Comparison of ENCODE assay signal across 7 cellular contexts in genomic region chr12:52023182-52023975, GRCh38. TPM values are rescaled to one million over a fixed set of nuclear protein-coding genes. Genes with fewer than 3 reads are reported as not detected.
DNase-seq lines count a peak whose midpoint lies in the region; ATAC-seq, FAIRE-seq and TF ChIP-seq lines count a peak whose summit lies in the region.

No MANE protein-coding gene starts in this region.

- DNase-seq in GM12892 (ENCODE audit: insufficient read length), result peak; percentile 94
- peak in 72 of 76 experiments; percentile 33 to 92 (median 81) for DNase-seq in HUDEP-2 (lab: John Stamatoyannopoulos, UW; ENCODE audit: unreplicated experiment in 76 of 76)
- DNase-seq in PC-3, result peak; percentile 78
- DNase-seq in activated T-cell treated with anti-CD3 and anti-CD28 coated beads, Interleukin-2, amount 50 U/mL, for 72 hours, result peak; percentile 94 to 96
- peak; percentile 60 to 65 for DNase-seq in fibroblast of lung (ENCODE audit: low read depth in 2 of 2)
- peak; percentile 92 for DNase-seq in natural killer cell
- peak; percentile 75 to 95 (median 90) for DNase-seq in stimulated activated naive CD4-positive, alpha-beta T cell (lab: John Stamatoyannopoulos, UW)

- H3K4me2 ChIP-seq in PC-3 (ENCODE audit: low read length), result peak overlapping the region; percentile 99
- H3K4me2 ChIP-seq in fibroblast of lung (ENCODE audit: extremely low read depth, insufficient read depth, low read length), result peak overlapping the region; percentile 88

- H3K4me1 ChIP-seq in PC-3 (ENCODE audit: insufficient read depth, low read length) (peaks cover 18% of the 10 kb centered on the region), fibroblast of lung (ENCODE audit: control insufficient read depth, extremely low read depth, insufficient read depth, low read length) (peaks cover 7% of the 10 kb centered on the region)

- H3K9me3 ChIP-seq in PC-3 (ENCODE audit: low read length) (no peaks in the 10 kb centered on the region), fibroblast of lung (ENCODE audit: control insufficient read depth, insufficient read depth, low read depth, low read length) (no peaks in the 10 kb centered on the region)

- no peaks in the 10 kb centered on the region for H3K36me3 Mint-ChIP-seq in activated T-cell treated with anti-CD3 and anti-CD28 coated beads, Interleukin-2, amount 50 U/mL, for 72 hours (ENCODE audit: insufficient read depth in 2 of 2)
- H3K36me3 Mint-ChIP-seq in natural killer cell, result no peaks in the 10 kb centered on the region

- TF ChIP-seq POLR2A in GM12892 (IDR thresholded peaks at IDR 0.05; ENCODE audit: low read depth, low read length), result no peak

- ATAC-seq in PC-3 (peak; percentile 64), natural killer cell (peak; percentile 51 to 82 (median 62))
- ATAC-seq in activated T-cell treated with anti-CD3 and anti-CD28 coated beads, Interleukin-2, amount 50 U/mL, for 72 hours (replicated peaks in 1 of 2), result peak; percentile 68 to 69

- no peaks in the 10 kb centered on the region for H3K27me3 Mint-ChIP-seq in activated T-cell treated with anti-CD3 and anti-CD28 coated beads, Interleukin-2, amount 50 U/mL, for 72 hours (ENCODE audit: low read depth)
- no peaks in the 10 kb centered on the region for H3K27me3 Mint-ChIP-seq in natural killer cell (ENCODE audit: low read depth in 2 of 2)

- H3K4me1 Mint-ChIP-seq in activated T-cell treated with anti-CD3 and anti-CD28 coated beads, Interleukin-2, amount 50 U/mL, for 72 hours (ENCODE audit: low read depth), result peaks cover 49% of the 10 kb centered on the region
- peaks cover 35 to 44% of the 10 kb centered on the region in 2 donors for H3K4me1 Mint-ChIP-seq in natural killer cell

- peak overlapping the region; percentile 87 to 94 for H3K4me3 Mint-ChIP-seq in activated T-cell treated with anti-CD3 and anti-CD28 coated beads, Interleukin-2, amount 50 U/mL, for 72 hours
- peak overlapping the region; percentile 94 for H3K4me3 Mint-ChIP-seq in natural killer cell

- FAIRE-seq in GM12892 (lab: Jason Lieb, UNC), result peak; percentile 77

- CTCF ChIA-PET in PC-3 (lab: Charles Lee), result interaction anchor here (0.6 to 2.1 kb wide), 10 partner anchors 9 to 856 kb away, joined by 3 to 16 read pairs (median 4); no protein-coding TSS in a partner anchor

- H3K9me2 ChIP-seq in PC-3 (replicated peaks; ENCODE audit: low read length), result no peaks in the 10 kb centered on the region

- H3K9me3 Mint-ChIP-seq in activated T-cell treated with anti-CD3 and anti-CD28 coated beads, Interleukin-2, amount 50 U/mL, for 72 hours, result no peaks in the 10 kb centered on the region
- no peaks in the 10 kb centered on the region for H3K9me3 Mint-ChIP-seq in natural killer cell

- H4K20me1 ChIP-seq in PC-3 (ENCODE audit: low read length), result no peaks in the 10 kb centered on the region
- H4K20me1 ChIP-seq in fibroblast of lung (ENCODE audit: control insufficient read depth, extremely low read depth, insufficient read depth, low read length), result no peaks in the 10 kb centered on the region

- intact Hi-C loops in PC-3 (cut with micrococcal nuclease), result loop anchor here (1.0 to 2.0 kb wide), 2 partner anchors 19 to 133 kb away; no protein-coding TSS in a partner anchor
- intact Hi-C loops in natural killer cell (cut with micrococcal nuclease), result loop anchor here (1.0 kb wide), 1 partner anchor 17 kb away; the partner anchor contains the start of gene TAMALIN

- H3K9ac ChIP-seq in PC-3 (ENCODE audit: low read length), result peak overlapping the region; percentile 27; the same call in 1 of the 2 replicates
- peak overlapping the region; percentile 30 for H3K9ac ChIP-seq in fibroblast of lung (ENCODE audit: insufficient read depth, low read length)

- BruUV-seq in PC-3 (replicated peaks; lab: Mats Ljungman, UMichigan), result no TSS peak

- H3K27ac ChIP-seq in PC-3 (ENCODE audit: low read length) (no peak overlapping the region), fibroblast of lung (ENCODE audit: insufficient read depth, low read length) (no peak overlapping the region)

- H3K27me3 ChIP-seq in PC-3 (ENCODE audit: low read length) (no peaks in the 10 kb centered on the region), fibroblast of lung (ENCODE audit: control insufficient read depth, insufficient read depth, low read length) (no peaks in the 10 kb centered on the region)

- H3K4me3 ChIP-seq in PC-3 (ENCODE audit: low read length), result peak overlapping the region; percentile 79
- peak overlapping the region; percentile 32 to 57 (median 42) for H3K4me3 ChIP-seq in fibroblast of lung (replicated peaks in 1 of 4; ENCODE audit: control extremely low read depth in 1 of 4, insufficient read depth in 1 of 4, low read depth in 3 of 4, low read length in 4 of 4)

- H2AFZ ChIP-seq in PC-3 (ENCODE audit: low read length), result peak overlapping the region; percentile 96
- peak overlapping the region; percentile 67 for H2AFZ ChIP-seq in fibroblast of lung (ENCODE audit: low read length)

- H3K27ac Mint-ChIP-seq in activated T-cell treated with anti-CD3 and anti-CD28 coated beads, Interleukin-2, amount 50 U/mL, for 72 hours, result peak overlapping the region; percentile 94
- H3K27ac Mint-ChIP-seq in natural killer cell, result peak overlapping the region; percentile 85 to 90

- H3K36me3 ChIP-seq in PC-3 (ENCODE audit: low read depth, low read length) (no peaks in the 10 kb centered on the region), fibroblast of lung (ENCODE audit: control insufficient read depth, insufficient read depth, low read length) (no peaks in the 10 kb centered on the region)

- no peaks in the 10 kb centered on the region for H3K79me2 ChIP-seq in PC-3 (ENCODE audit: low read length)
- H3K79me2 ChIP-seq in fibroblast of lung (ENCODE audit: control insufficient read depth, insufficient read depth, low read length), result no peaks in the 10 kb centered on the region

- peak; percentile 93 for TF ChIP-seq CTCF in PC-3 (conservative IDR thresholded peaks at IDR 0.05; ENCODE audit: low read depth, low read length)
- TF ChIP-seq CTCF in fibroblast of lung (conservative IDR thresholded peaks at IDR 0.05 in 1 of 2, IDR thresholded peaks at IDR 0.05 in 1 of 2; ENCODE audit: low read depth in 1 of 2, low read length in 2 of 2), result peak; percentile 75 to 76
- TF ChIP-seq CTCF in natural killer cell (IDR thresholded peaks at IDR 0.05), result peak; percentile 82

- POLR2A ChIA-PET in PC-3 (lab: Charles Lee; ENCODE audit: unreplicated experiment), result no interaction called here

- H3F3A ChIP-seq in PC-3 (ENCODE audit: low read length, unreplicated experiment), result no peaks in the 10 kb centered on the region

RNA-seq across cellular contexts. Expression of gene TAMALIN, which starts 16.6 kb away (rescaled TPM):
- 0.57 TPM for polyA plus RNA-seq in GM12892 (2012; ENCODE audit: missing spikeins)
- total RNA-seq in PC-3 (2014; rRNA removed), result 0.29 and 0.58 TPM in 2 replicates
- 10 to 100 TPM; 10.0 to 11.1 TPM for total RNA-seq in activated T-cell treated with anti-CD3 and anti-CD28 coated beads, Interleukin-2, amount 50 U/mL, for 72 hours
- 11.3 and 12.1 TPM in 2 replicates for total RNA-seq in fibroblast of lung
- 4.9 and 5.3 TPM in 2 replicates for polyA plus RNA-seq in fibroblast of lung
- polyA plus RNA-seq in fibroblast of lung (2012), result 6.0 and 6.7 TPM in 2 replicates
- polyA minus RNA-seq in fibroblast of lung (ENCODE audit: low replicate concordance), result 7.3 and 10.0 TPM in 2 replicates
- total RNA-seq in natural killer cell, result 100 to 1,000 TPM; 403 to 663 (median 424) TPM

RNA-seq across cellular contexts. Expression of gene NR4A1, which starts 27.9 kb away (rescaled TPM):
- 3.3 TPM for polyA plus RNA-seq in GM12892 (2012; ENCODE audit: missing spikeins)
- total RNA-seq in PC-3 (2014; rRNA removed) (90.7 and 110 TPM in 2 replicates), fibroblast of lung (2.1 and 3.8 TPM in 2 replicates), natural killer cell (100 to 1,000 TPM in 1 of 3 donors, 10 to 100 TPM in 2; 72.5 to 177 (median 96.7) TPM)
- 100 to 1,000 TPM; 113 to 136 TPM for total RNA-seq in activated T-cell treated with anti-CD3 and anti-CD28 coated beads, Interleukin-2, amount 50 U/mL, for 72 hours
- 4.1 and 15.9 TPM in 2 replicates for polyA plus RNA-seq in fibroblast of lung
- 7.9 and 23.3 TPM in 2 replicates for polyA plus RNA-seq in fibroblast of lung (2012)
- polyA minus RNA-seq in fibroblast of lung (ENCODE audit: low replicate concordance), result 16.6 and 62.1 TPM in 2 replicates

RNA-seq across cellular contexts. Expression of gene ATG101, which starts 46.4 kb away (rescaled TPM):
- polyA plus RNA-seq in GM12892 (2012; ENCODE audit: missing spikeins), result 13.5 TPM
- total RNA-seq in PC-3 (2014; rRNA removed) (110 and 167 TPM in 2 replicates), fibroblast of lung (90.3 and 103 TPM in 2 replicates), natural killer cell (10 to 100 TPM; 18.6 to 32.8 (median 23.3) TPM)
- total RNA-seq in activated T-cell treated with anti-CD3 and anti-CD28 coated beads, Interleukin-2, amount 50 U/mL, for 72 hours, result 10 to 100 TPM; 52.6 to 53.4 TPM
- polyA plus RNA-seq in fibroblast of lung, result 82.2 and 82.9 TPM in 2 replicates
- 78.1 and 79.9 TPM in 2 replicates for polyA plus RNA-seq in fibroblast of lung (2012)
- polyA minus RNA-seq in fibroblast of lung (ENCODE audit: low replicate concordance), result 109 and 186 TPM in 2 replicates

RNA-seq across cellular contexts. Expression of gene SMIM41, which starts 56.1 kb away (rescaled TPM):
- polyA plus RNA-seq in GM12892 (2012; ENCODE audit: missing spikeins), result not detected
- total RNA-seq in PC-3 (2014; rRNA removed) (not detected in 2 replicates), fibroblast of lung (2.0 and 2.1 TPM in 2 replicates), natural killer cell (not detected)
- total RNA-seq in activated T-cell treated with anti-CD3 and anti-CD28 coated beads, Interleukin-2, amount 50 U/mL, for 72 hours, result not detected
- 1.9 and 4.8 TPM in 2 replicates for polyA plus RNA-seq in fibroblast of lung
- 1.5 and 2.8 TPM in 2 replicates for polyA plus RNA-seq in fibroblast of lung (2012)
- not detected in 2 replicates for polyA minus RNA-seq in fibroblast of lung (ENCODE audit: low replicate concordance)

Comparison
In these comparisons a context has a peak if more than half of its experiments do, and no peak if none do; other contexts are left out.
1. RNA of gene TAMALIN, which starts 16.6 kb away (total RNA-seq): 403 to 663 TPM in natural killer cell; 11.3 to 12.1 TPM in fibroblast of lung, 10.0 to 11.1 TPM in activated T-cell treated with anti-CD3 and anti-CD28 coated beads, Interleukin-2, amount 50 U/mL, for 72 hours and 0.29 to 0.58 TPM in PC-3; every median in the first group is over 10 times any median in the second.
2. RNA of gene NR4A1, which starts 27.9 kb away (total RNA-seq): 113 to 136 TPM in activated T-cell treated with anti-CD3 and anti-CD28 coated beads, Interleukin-2, amount 50 U/mL, for 72 hours, 72.5 to 177 TPM in natural killer cell and 90.7 to 110 TPM in PC-3; 2.1 to 3.8 TPM in fibroblast of lung; every median in the first group is over 10 times any median in the second.
3. Peak in every context shown above with its lines, with median percentiles within 50 percentile points of each other: DNase-seq, ATAC-seq and CTCF ChIP-seq.